In genomic region chr1:166980818-166981217, GRCh38 we compare ENCODE assay signal across 1 cellular context.
TF ChIP-seq lines count a peak whose summit lies in the region.

No MANE protein-coding gene starts in this region.

TF ChIP-seq in HEK293, 187 proteins besides CTCF, POLR2A, EP300 and RAD21 (continued from another document):
- TF ChIP-seq ZNF692 (tag by site-specific recombination; IDR thresholded peaks at IDR 0.05) (no peak), ZBTB21 (tag by site-specific recombination; IDR thresholded peaks at IDR 0.05) (0 out of 2 replicates have a peak, but pooled peaks have one; percentile 45), ZSCAN30 (tag by site-specific recombination; IDR thresholded peaks at IDR 0.05) (no peak)
